In the genomic region with DNA sequence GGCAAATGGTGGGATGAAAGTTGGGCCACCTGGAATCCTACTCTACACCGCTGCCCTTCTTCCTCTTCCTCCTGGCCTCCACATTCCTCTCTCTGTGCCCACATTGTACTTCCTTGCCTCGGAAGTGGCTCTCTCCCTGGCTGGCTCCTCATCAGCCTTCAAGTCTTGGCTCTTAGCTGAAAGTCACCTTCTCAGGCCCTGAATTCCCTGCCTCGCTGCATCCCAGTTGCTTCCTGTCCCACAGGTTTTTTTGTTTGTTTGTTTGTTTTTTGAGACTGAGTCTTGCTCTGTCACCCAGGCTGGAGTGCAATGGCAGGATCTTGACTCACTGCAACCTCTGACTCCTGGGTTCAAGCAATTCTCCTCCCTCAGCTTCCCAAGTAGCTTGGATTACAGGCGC, we compare ENCODE assay signal across 30 cellular contexts. TPM values are rescaled to one million over a fixed set of nuclear protein-coding genes. Genes with fewer than 3 reads are reported as not detected.
A peak's percentile ranks its signal among the peaks of the same experiment; 100 is the strongest.
DNase-seq lines count a peak whose midpoint lies in the region; ATAC-seq and TF ChIP-seq lines count a peak whose summit lies in the region.
"Had no signal": no experiment of that assay in that cellular context is flagged by ENCODE, and none has a peak within 500 bp of the region (broad histone marks: within the 10 kb centered on the region; RNA-seq: fewer than 3 reads in every experiment).

No MANE protein-coding gene starts in this region.

- H3K9me3 ChIP-seq in naive thymus-derived CD4-positive, alpha-beta T cell (ENCODE audit: control insufficient read depth in 2 of 3, low read length in 3 of 3): no peaks in the 10 kb centered on the region
- H3K9me3 ChIP-seq: A549, right atrium auricular region, testis had no signal

- H3K27me3 Mint-ChIP-seq in activated CD4-positive, alpha-beta T cell treated with anti-CD3 and anti-CD28 coated beads, Interleukin-2, amount 10 ng/mL, durations not matched to agents 24 days and 14 days: no peaks in the 10 kb centered on the region
- H3K27me3 Mint-ChIP-seq in activated CD4-positive, alpha-beta T cell treated with anti-CD3 and anti-CD28 coated beads, Interleukin-2, amount 10 ng/mL, durations not matched to agents 7 days and 5 days: no peaks in the 10 kb centered on the region
- no peaks in the 10 kb centered on the region for H3K27me3 Mint-ChIP-seq in IgD-negative memory B cell
- no peaks in the 10 kb centered on the region for H3K27me3 Mint-ChIP-seq in naive thymus-derived CD4-positive, alpha-beta T cell
- H3K27me3 Mint-ChIP-seq: effector memory CD8-positive, alpha-beta T cell; stimulated activated naive CD8-positive, alpha-beta T cell treated with anti-CD3 and anti-CD28 coated beads, Interleukin-15, Interleukin-2, amounts not matched to agents 100 ng/mL and 50 ng/mL, for 24 hours had no signal

- H3K27me3 ChIP-seq in naive thymus-derived CD4-positive, alpha-beta T cell (ENCODE audit: control insufficient read depth in 2 of 2, insufficient read depth in 2 of 2, low read length in 2 of 2): no peaks in the 10 kb centered on the region
- H3K27me3 ChIP-seq: cardiac muscle cell, right atrium auricular region, testis had no signal

- no peaks in the 10 kb centered on the region for H3K9me3 Mint-ChIP-seq in activated CD4-positive, alpha-beta T cell treated with anti-CD3 and anti-CD28 coated beads, Interleukin-2, amount 10 ng/mL, durations not matched to agents 24 days and 14 days
- H3K9me3 Mint-ChIP-seq in activated CD4-positive, alpha-beta T cell treated with anti-CD3 and anti-CD28 coated beads, Interleukin-2, amount 10 ng/mL, durations not matched to agents 7 days and 5 days: no peaks in the 10 kb centered on the region
- H3K9me3 Mint-ChIP-seq in IgD-negative memory B cell: no peaks in the 10 kb centered on the region
- peaks cover 0 to 2% (median 0%) of the 10 kb centered on the region in 11 donors for H3K9me3 Mint-ChIP-seq in naive thymus-derived CD4-positive, alpha-beta T cell
- H3K9me3 Mint-ChIP-seq: CD8-positive, alpha-beta memory T cell; effector memory CD8-positive, alpha-beta T cell; immature natural killer cell; stimulated activated naive CD8-positive, alpha-beta T cell treated with anti-CD3 and anti-CD28 coated beads, Interleukin-15, Interleukin-2, amounts not matched to agents 100 ng/mL and 50 ng/mL, for 24 hours; T-helper 2 cell treated with Interferon-gamma antibody and Interleukin-4, amounts not matched to agents 5 μg/mL and 100 μg/mL, for 36 hours had no signal

- TF ChIP-seq POLR2A in erythroblast (IDR thresholded peaks at IDR 0.05; ENCODE audit: low read length): no peak

- no peak overlapping the region for H3K4me3 ChIP-seq in naive thymus-derived CD4-positive, alpha-beta T cell (ENCODE audit: low read length)
- H3K4me3 ChIP-seq: A549, cardiac muscle cell, coronary artery, right atrium auricular region, testis had no signal

- intact Hi-C loops in activated CD4-positive, alpha-beta T cell treated with anti-CD3 and anti-CD28 coated beads, Interleukin-2, amount 10 ng/mL, durations not matched to agents 24 days and 14 days (cut with micrococcal nuclease): loop anchor here (5.0 to 10.0 kb wide), 2 partner anchors 49 to 121 kb away; partner anchors contain the start of genes HMOX2 and NMRAL1
- intact Hi-C loops in naive thymus-derived CD4-positive, alpha-beta T cell (cut with micrococcal nuclease): loop anchor here (5.0 to 10.0 kb wide), 5 partner anchors 184 to 744 kb away; partner anchors contain the start of genes ALG1 (in 1 of the 2), ANKS3 (in 1 of the 2), CDIP1 (in 1 of the 2) and DNAAF8 (in 1 of the 2)

- peak overlapping the region; percentile 2; the same call in 1 of the 2 replicates for H3K27ac ChIP-seq in C4-2B
- no peak overlapping the region for H3K27ac ChIP-seq in naive thymus-derived CD4-positive, alpha-beta T cell (ENCODE audit: low read depth, low read length)
- H3K27ac ChIP-seq: A549, cardiac muscle cell, coronary artery, right atrium auricular region, testis had no signal

- ATAC-seq in naive thymus-derived CD4-positive, alpha-beta T cell: no peak
- no peak for ATAC-seq in GM21423 (IDR thresholded peaks at IDR 0.05; ENCODE audit: unreplicated experiment)
- ATAC-seq: A549; effector memory CD8-positive, alpha-beta T cell; Right ventricle myocardium inferior had no signal

- H3K4me3 Mint-ChIP-seq in activated CD4-positive, alpha-beta T cell treated with anti-CD3 and anti-CD28 coated beads, Interleukin-2, amount 10 ng/mL, durations not matched to agents 24 days and 14 days: no peak overlapping the region
- no peak overlapping the region for H3K4me3 Mint-ChIP-seq in activated CD4-positive, alpha-beta T cell treated with anti-CD3 and anti-CD28 coated beads, Interleukin-2, amount 10 ng/mL, durations not matched to agents 7 days and 5 days
- peak overlapping the region in 1 of 4 donors; percentile 69 for H3K4me3 Mint-ChIP-seq in IgD-negative memory B cell
- peak overlapping the region in 1 of 10 donors; percentile 45 for H3K4me3 Mint-ChIP-seq in naive thymus-derived CD4-positive, alpha-beta T cell
- H3K4me3 Mint-ChIP-seq: effector memory CD8-positive, alpha-beta T cell; stimulated activated naive CD8-positive, alpha-beta T cell treated with anti-CD3 and anti-CD28 coated beads, Interleukin-15, Interleukin-2, amounts not matched to agents 100 ng/mL and 50 ng/mL, for 24 hours; T-helper 2 cell treated with Interferon-gamma antibody and Interleukin-4, amounts not matched to agents 5 μg/mL and 100 μg/mL, for 36 hours had no signal

- peaks cover 8% of the 10 kb centered on the region for H3K36me3 Mint-ChIP-seq in activated CD4-positive, alpha-beta T cell treated with anti-CD3 and anti-CD28 coated beads, Interleukin-2, amount 10 ng/mL, durations not matched to agents 24 days and 14 days (ENCODE audit: low read depth)
- peaks cover 18% of the 10 kb centered on the region for H3K36me3 Mint-ChIP-seq in activated CD4-positive, alpha-beta T cell treated with anti-CD3 and anti-CD28 coated beads, Interleukin-2, amount 10 ng/mL, durations not matched to agents 7 days and 5 days (ENCODE audit: low read depth)
- H3K36me3 Mint-ChIP-seq in IgD-negative memory B cell: no peaks in the 10 kb centered on the region
- H3K36me3 Mint-ChIP-seq in naive thymus-derived CD4-positive, alpha-beta T cell: peaks cover 0 to 6% (median 0%) of the 10 kb centered on the region in 5 donors

- POLR2A ChIA-PET in activated CD4-positive, alpha-beta T cell treated with anti-CD3 and anti-CD28 coated beads, Interleukin-2, amount 10 ng/mL, durations not matched to agents 7 days and 5 days (lab: Charles Lee): no interaction called here
- POLR2A ChIA-PET in naive thymus-derived CD4-positive, alpha-beta T cell (lab: Charles Lee): no interaction called here

- peaks cover 10% of the 10 kb centered on the region for H3K4me1 Mint-ChIP-seq in activated CD4-positive, alpha-beta T cell treated with anti-CD3 and anti-CD28 coated beads, Interleukin-2, amount 10 ng/mL, durations not matched to agents 24 days and 14 days
- peaks cover 19% of the 10 kb centered on the region for H3K4me1 Mint-ChIP-seq in activated CD4-positive, alpha-beta T cell treated with anti-CD3 and anti-CD28 coated beads, Interleukin-2, amount 10 ng/mL, durations not matched to agents 7 days and 5 days
- peaks cover 4 to 9% (median 9%) of the 10 kb centered on the region in 3 donors for H3K4me1 Mint-ChIP-seq in IgD-negative memory B cell
- peaks cover 6 to 18% (median 15%) of the 10 kb centered on the region in 7 donors for H3K4me1 Mint-ChIP-seq in naive thymus-derived CD4-positive, alpha-beta T cell

- TF ChIP-seq CTCF in C4-2B (conservative IDR thresholded peaks at IDR 0.05): no peak

- DNase-seq in activated CD4-positive, alpha-beta T cell treated with anti-CD3 and anti-CD28 coated beads, Interleukin-2, amount 10 ng/mL, durations not matched to agents 24 days and 14 days: no peak
- no peak for DNase-seq in activated CD4-positive, alpha-beta T cell treated with anti-CD3 and anti-CD28 coated beads, Interleukin-2, amount 10 ng/mL, durations not matched to agents 7 days and 5 days
- DNase-seq in naive thymus-derived CD4-positive, alpha-beta T cell: no peak
- DNase-seq in erythroblast (lab: John Stamatoyannopoulos, UW): no peak
- no peak for DNase-seq in RPMI8226
- DNase-seq: activated CD4-positive, alpha-beta T cell treated with anti-CD3 and anti-CD28 coated beads for 1 hour; activated naive CD4-positive, alpha-beta T cell treated with Interleukin-2 at 50 U/mL for 16 hours; aorta; CD8-positive, alpha-beta memory T cell; DMS 273 treated with DMSO at 0.1 percent for 48 hours; effector memory CD8-positive, alpha-beta T cell; H7; immature natural killer cell; Karpas-422; NCI-H1417; NCI-H2029; NCI-H524 treated with DMSO at 0.1 percent for 48 hours; posterior cingulate gyrus; small intestine; testis had no signal

- peak overlapping the region; percentile 12 for H3K27ac Mint-ChIP-seq in activated CD4-positive, alpha-beta T cell treated with anti-CD3 and anti-CD28 coated beads, Interleukin-2, amount 10 ng/mL, durations not matched to agents 24 days and 14 days
- H3K27ac Mint-ChIP-seq in activated CD4-positive, alpha-beta T cell treated with anti-CD3 and anti-CD28 coated beads, Interleukin-2, amount 10 ng/mL, durations not matched to agents 7 days and 5 days: no peak overlapping the region
- H3K27ac Mint-ChIP-seq in IgD-negative memory B cell: peak overlapping the region in 2 of 3 donors; percentile 55 to 59
- peak overlapping the region in 7 of 9 donors; percentile 16 to 76 (median 49) for H3K27ac Mint-ChIP-seq in naive thymus-derived CD4-positive, alpha-beta T cell
- H3K27ac Mint-ChIP-seq: stimulated activated naive CD8-positive, alpha-beta T cell treated with anti-CD3 and anti-CD28 coated beads, Interleukin-15, Interleukin-2, amounts not matched to agents 100 ng/mL and 50 ng/mL, for 24 hours; T-helper 2 cell treated with Interferon-gamma antibody and Interleukin-4, amounts not matched to agents 5 μg/mL and 100 μg/mL, for 36 hours had no signal

- CTCF ChIA-PET in activated CD4-positive, alpha-beta T cell treated with anti-CD3 and anti-CD28 coated beads, Interleukin-2, amount 10 ng/mL, durations not matched to agents 7 days and 5 days (lab: Charles Lee): interaction anchor here (1.0 to 1.4 kb wide), 2 partner anchors 49 kb away, joined by 3 to 4 read pairs; no protein-coding TSS in a partner anchor
- CTCF ChIA-PET in naive thymus-derived CD4-positive, alpha-beta T cell (lab: Charles Lee): interaction anchor here (0.9 kb wide), 1 partner anchor 45 kb away, joined by 5 read pairs; no protein-coding TSS in a partner anchor

- H3K4me1 ChIP-seq in naive thymus-derived CD4-positive, alpha-beta T cell (ENCODE audit: control insufficient read depth in 2 of 2, insufficient read depth in 2 of 2, low read length in 2 of 2): peaks cover 5 to 7% of the 10 kb centered on the region in 2 donors

- peaks cover 0 to 39% (median 4%) of the 10 kb centered on the region in 3 experiments for H3K36me3 ChIP-seq in naive thymus-derived CD4-positive, alpha-beta T cell (ENCODE audit: control insufficient read depth in 2 of 3, insufficient read depth in 3 of 3, low read length in 3 of 3)
- H3K36me3 ChIP-seq: cardiac muscle cell, right atrium auricular region had no signal

RNA-seq across cellular contexts. Expression of gene PAM16, which starts 2.6 kb away (rescaled TPM):
- total RNA-seq in activated CD4-positive, alpha-beta T cell treated with anti-CD3 and anti-CD28 coated beads, Interleukin-2, amount 10 ng/mL, durations not matched to agents 24 days and 14 days: 93.5 and 104 TPM in 2 replicates
- 10 to 100 TPM; 35.1 to 39.3 TPM for total RNA-seq in activated CD4-positive, alpha-beta T cell treated with anti-CD3 and anti-CD28 coated beads, Interleukin-2, amount 10 ng/mL, durations not matched to agents 7 days and 5 days
- 40.4 TPM for polyA plus RNA-seq in IgD-negative memory B cell
- total RNA-seq in naive thymus-derived CD4-positive, alpha-beta T cell: 10 to 100 TPM; 34.1 to 46.2 (median 45.0) TPM
- polyA plus RNA-seq in naive thymus-derived CD4-positive, alpha-beta T cell: 10 to 100 TPM; 34.6 to 45.8 TPM

RNA-seq across cellular contexts. Expression of gene VASN, which starts 18.0 kb away (rescaled TPM):
- 0.16 TPM in 1 of 2 replicates, not detected in the other for total RNA-seq in activated CD4-positive, alpha-beta T cell treated with anti-CD3 and anti-CD28 coated beads, Interleukin-2, amount 10 ng/mL, durations not matched to agents 24 days and 14 days
- not detected for total RNA-seq in activated CD4-positive, alpha-beta T cell treated with anti-CD3 and anti-CD28 coated beads, Interleukin-2, amount 10 ng/mL, durations not matched to agents 7 days and 5 days
- 0.45 TPM for polyA plus RNA-seq in IgD-negative memory B cell
- 1 to 10 TPM in 1 of 5 experiments, under 1 TPM in 3, not detected in 1; 0.24 to 1.3 (median 0.45) TPM for total RNA-seq in naive thymus-derived CD4-positive, alpha-beta T cell
- polyA plus RNA-seq in naive thymus-derived CD4-positive, alpha-beta T cell: under 1 TPM; 0.13 to 0.18 TPM
- polyA plus RNA-seq: CD8-positive, alpha-beta memory T cell had no signal

RNA-seq across cellular contexts. Expression of gene GLIS2, which starts 37.8 kb away (rescaled TPM):
- total RNA-seq in activated CD4-positive, alpha-beta T cell treated with anti-CD3 and anti-CD28 coated beads, Interleukin-2, amount 10 ng/mL, durations not matched to agents 24 days and 14 days: 1.0 and 1.4 TPM in 2 replicates
- total RNA-seq in activated CD4-positive, alpha-beta T cell treated with anti-CD3 and anti-CD28 coated beads, Interleukin-2, amount 10 ng/mL, durations not matched to agents 7 days and 5 days: under 1 TPM; 0.12 to 0.17 TPM
- not detected for polyA plus RNA-seq in IgD-negative memory B cell
- under 1 TPM in 1 of 5 experiments, not detected in 4; 0.53 TPM for total RNA-seq in naive thymus-derived CD4-positive, alpha-beta T cell
- not detected for polyA plus RNA-seq in naive thymus-derived CD4-positive, alpha-beta T cell
- polyA plus RNA-seq: CD8-positive, alpha-beta memory T cell; immature natural killer cell had no signal
